Comparison of ENCODE assay signal across 8 cellular contexts in genomic region chr6:157099912-157100593, GRCh38.
DNase-seq lines count a peak whose midpoint lies in the region; ATAC-seq and TF ChIP-seq lines count a peak whose summit lies in the region.

No MANE protein-coding gene starts in this region.

- no peak for TF ChIP-seq CTCF in mesothelial cell of epicardium (IDR thresholded peaks at IDR 0.05; ENCODE audit: unreplicated experiment)
- no peak for TF ChIP-seq CTCF in gastroesophageal sphincter (IDR thresholded peaks at IDR 0.05)

- no peak overlapping the region for H4K91ac ChIP-seq in mesenchymal stem cell (ENCODE audit: low read length)

- H4K8ac ChIP-seq in mesenchymal stem cell (ENCODE audit: low read length) = no peak overlapping the region

- H3K79me1 ChIP-seq in mesenchymal stem cell (replicated peaks; ENCODE audit: low read length, poor library complexity, severe bottlenecking) = peaks cover 35% of the 10 kb centered on the region

- H3K9me3 ChIP-seq in mesenchymal stem cell (ENCODE audit: control insufficient read depth, low read length) = no peaks in the 10 kb centered on the region
- H3K9me3 ChIP-seq in gastroesophageal sphincter = no peaks in the 10 kb centered on the region

- H3K4me3 Mint-ChIP-seq in activated CD4-positive, alpha-beta T cell treated with anti-CD3 and anti-CD28 coated beads, Interleukin-2, amount 10 ng/mL, durations not matched to agents 24 days and 14 days = peak overlapping the region; percentile 73
- no peak overlapping the region for H3K4me3 Mint-ChIP-seq in mesothelial cell of epicardium

- intact Hi-C loops in activated CD4-positive, alpha-beta T cell treated with anti-CD3 and anti-CD28 coated beads, Interleukin-2, amount 10 ng/mL, durations not matched to agents 24 days and 14 days (cut with micrococcal nuclease) = loop anchor here (1.0 to 5.0 kb wide), 7 partner anchors 8 to 321 kb away; no protein-coding TSS in a partner anchor

- no peak for TF ChIP-seq EP300 in gastroesophageal sphincter (IDR thresholded peaks at IDR 0.05)

- no peak overlapping the region for H2BK15ac ChIP-seq in mesenchymal stem cell (ENCODE audit: low read depth, poor library complexity, severe bottlenecking)

- peak; percentile 93 for ATAC-seq in GM19023 (IDR thresholded peaks at IDR 0.05; ENCODE audit: unreplicated experiment)
- peak; percentile 99 for ATAC-seq in HG03060 (IDR thresholded peaks at IDR 0.05; ENCODE audit: low read depth, unreplicated experiment)
- ATAC-seq in gastroesophageal sphincter = no peak

- H3K4me1 ChIP-seq in mesenchymal stem cell (ENCODE audit: control insufficient read depth, insufficient read depth, low read depth, low read length) (peaks cover 9% of the 10 kb centered on the region), gastroesophageal sphincter (no peaks in the 10 kb centered on the region)

- H2AK5ac ChIP-seq in mesenchymal stem cell (ENCODE audit: low read length, severe bottlenecking) = no peak overlapping the region

- H3K9ac ChIP-seq in mesenchymal stem cell (ENCODE audit: low read length) = no peak overlapping the region

- H3K4ac ChIP-seq in mesenchymal stem cell (ENCODE audit: low read depth in 1 of 2, low read length in 2 of 2) = no peak overlapping the region

- no peak overlapping the region for H2BK120ac ChIP-seq in mesenchymal stem cell (ENCODE audit: low read depth, low read length)

- H3K36me3 ChIP-seq in mesenchymal stem cell (ENCODE audit: control insufficient read depth in 1 of 2, insufficient read depth in 2 of 2, low read depth in 1 of 2, low read length in 2 of 2) = peaks cover 4 to 27% of the 10 kb centered on the region in 2 experiments
- peaks cover 0 to 6% of the 10 kb centered on the region in 2 donors for H3K36me3 ChIP-seq in gastroesophageal sphincter

- no peak overlapping the region for H2BK5ac ChIP-seq in mesenchymal stem cell (ENCODE audit: low read depth, low read length, poor library complexity, severe bottlenecking)

- no peak overlapping the region for H3K23ac ChIP-seq in mesenchymal stem cell (ENCODE audit: low read length in 2 of 2)

- 99% methylated on average over 7 of the region's 7 CpGs for WGBS in mesenchymal stem cell
- 45 to 75% methylated on average over 7 of the region's 7 CpGs for WGBS in gastroesophageal sphincter (ENCODE audit: low coverage in 1 of 2), 2 donors

- H3K27me3 Mint-ChIP-seq in activated CD4-positive, alpha-beta T cell treated with anti-CD3 and anti-CD28 coated beads, Interleukin-2, amount 10 ng/mL, durations not matched to agents 24 days and 14 days = no peaks in the 10 kb centered on the region
- H3K27me3 Mint-ChIP-seq in mesothelial cell of epicardium (ENCODE audit: low read depth) = no peaks in the 10 kb centered on the region

- H2BK12ac ChIP-seq in mesenchymal stem cell (ENCODE audit: low read length in 2 of 2) = no peak overlapping the region

- no peaks in the 10 kb centered on the region for H3K9me3 Mint-ChIP-seq in activated CD4-positive, alpha-beta T cell treated with anti-CD3 and anti-CD28 coated beads, Interleukin-2, amount 10 ng/mL, durations not matched to agents 24 days and 14 days
- peaks cover 8% of the 10 kb centered on the region for H3K9me3 Mint-ChIP-seq in mesothelial cell of epicardium

- peak overlapping the region; percentile 92 for H3K27ac Mint-ChIP-seq in activated CD4-positive, alpha-beta T cell treated with anti-CD3 and anti-CD28 coated beads, Interleukin-2, amount 10 ng/mL, durations not matched to agents 24 days and 14 days
- peak overlapping the region; percentile 8 for H3K27ac Mint-ChIP-seq in mesothelial cell of epicardium

- peaks cover 16% of the 10 kb centered on the region for H3K36me3 Mint-ChIP-seq in activated CD4-positive, alpha-beta T cell treated with anti-CD3 and anti-CD28 coated beads, Interleukin-2, amount 10 ng/mL, durations not matched to agents 24 days and 14 days (ENCODE audit: low read depth)
- H3K36me3 Mint-ChIP-seq in mesothelial cell of epicardium = peaks cover 25% of the 10 kb centered on the region

- no peak overlapping the region for H3K4me2 ChIP-seq in mesenchymal stem cell (ENCODE audit: low read length, poor library complexity, severe bottlenecking)

- no peak overlapping the region for H3K14ac ChIP-seq in mesenchymal stem cell (ENCODE audit: low read length in 2 of 2)

- H3K4me1 Mint-ChIP-seq in activated CD4-positive, alpha-beta T cell treated with anti-CD3 and anti-CD28 coated beads, Interleukin-2, amount 10 ng/mL, durations not matched to agents 24 days and 14 days = peaks cover 39% of the 10 kb centered on the region
- no peaks in the 10 kb centered on the region for H3K4me1 Mint-ChIP-seq in mesothelial cell of epicardium

- peak; percentile 84 for DNase-seq in activated CD4-positive, alpha-beta T cell treated with anti-CD3 and anti-CD28 coated beads, Interleukin-2, amount 10 ng/mL, durations not matched to agents 24 days and 14 days
- DNase-seq in mesothelial cell of epicardium (ENCODE audit: low spot score in 2 of 2, unreplicated experiment in 2 of 2) (no peak), mesenchymal stem cell (no peak), NCI-H774 (lab: John Stamatoyannopoulos, UW) (no peak), DMS53 (lab: John Stamatoyannopoulos, UW) (no peak)

- no peaks in the 10 kb centered on the region for H3K27me3 ChIP-seq in mesenchymal stem cell (ENCODE audit: control insufficient read depth in 1 of 2, insufficient read depth in 1 of 2, low read length in 2 of 2)
- H3K27me3 ChIP-seq in gastroesophageal sphincter = no peaks in the 10 kb centered on the region

- no peak for TF ChIP-seq POLR2A in gastroesophageal sphincter (IDR thresholded peaks at IDR 0.05)

- H3K27ac ChIP-seq in mesenchymal stem cell (ENCODE audit: low read length, poor library complexity, severe bottlenecking) = no peak overlapping the region
- H3K27ac ChIP-seq in gastroesophageal sphincter = no peak overlapping the region

- H3K4me3 ChIP-seq in mesenchymal stem cell (ENCODE audit: insufficient read depth in 1 of 2, low read depth in 1 of 2, low read length in 2 of 2) (no peak overlapping the region), gastroesophageal sphincter (no peak overlapping the region)

- no peak overlapping the region for H2AFZ ChIP-seq in mesenchymal stem cell (ENCODE audit: low read depth, low read length)

- no peak overlapping the region for H3K18ac ChIP-seq in mesenchymal stem cell (ENCODE audit: low read depth in 1 of 2, low read length in 2 of 2)
